In the genomic region with DNA sequence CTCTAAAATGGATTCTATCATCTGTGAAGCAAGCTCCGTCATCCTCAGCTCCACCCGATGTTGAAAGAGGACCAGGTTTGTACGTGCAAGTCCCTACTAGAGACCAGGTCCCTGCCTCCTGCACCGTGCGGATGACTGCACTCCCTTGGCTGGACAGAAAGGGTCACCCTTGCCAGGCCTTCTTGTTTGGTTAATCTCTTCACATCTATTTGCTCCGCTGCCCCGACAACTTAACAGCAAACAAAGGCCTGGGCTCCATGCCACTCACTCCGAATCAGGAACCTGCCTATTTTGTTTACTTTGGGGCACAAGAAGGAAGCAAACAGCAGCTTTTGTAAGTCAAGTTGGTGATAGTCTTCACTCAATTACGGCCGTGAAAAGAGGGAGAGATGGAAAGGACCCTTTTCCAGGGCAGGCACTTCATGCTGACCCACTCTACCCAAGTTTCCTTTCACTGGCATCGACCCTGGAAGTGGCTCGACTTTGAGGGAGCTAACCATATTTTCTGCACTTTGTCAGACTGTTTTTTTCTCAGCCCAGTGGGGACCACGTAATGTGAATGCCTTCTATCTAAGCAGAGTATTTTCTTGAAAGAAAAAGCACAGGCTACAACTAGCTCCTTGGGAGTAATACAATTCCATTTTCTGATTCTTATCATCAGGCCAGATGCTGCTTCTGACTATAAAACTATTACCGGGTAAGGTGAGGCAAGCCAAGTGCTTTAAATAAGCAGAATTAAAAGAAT, we compare ENCODE assay signal across 9 cellular contexts.
DNase-seq lines count a peak whose midpoint lies in the region; ATAC-seq and TF ChIP-seq lines count a peak whose summit lies in the region.
"Had no signal": no experiment of that assay in that cellular context is flagged by ENCODE, and none has a peak within 500 bp of the region (broad histone marks: within the 10 kb centered on the region; RNA-seq: fewer than 3 reads in every experiment).

No MANE protein-coding gene starts in this region.

- H3K79me2 ChIP-seq in neural progenitor cell (ENCODE audit: low read depth) (peaks cover 6% of the 10 kb centered on the region), OCI-LY7 (ENCODE audit: insufficient read depth, low read depth, low read length) (no peaks in the 10 kb centered on the region)

- CTCF ChIA-PET in OCI-LY7 (lab: Charles Lee; ENCODE audit: unreplicated experiment), result interaction anchor here (0.5 kb wide), 1 partner anchor 69 kb away, joined by 4 read pairs; no protein-coding TSS in a partner anchor

- no peaks in the 10 kb centered on the region for H3K9me3 ChIP-seq in neural progenitor cell (ENCODE audit: low read depth)
- no peaks in the 10 kb centered on the region for H3K9me3 ChIP-seq in OCI-LY7 (ENCODE audit: low read length)

- no peak overlapping the region for H3K9ac ChIP-seq in neural progenitor cell

- no TSS peak for BruUV-seq in OCI-LY7 (replicated peaks; lab: Mats Ljungman, UMichigan)

- intact Hi-C loops in OCI-LY7 (cut with micrococcal nuclease; ENCODE audit: unreplicated experiment), result no loop called here

- no peaks in the 10 kb centered on the region for H3K9me2 ChIP-seq in OCI-LY7 (ENCODE audit: insufficient read depth, low read length)

- peaks cover 11% of the 10 kb centered on the region for H3K4me1 Mint-ChIP-seq in neural progenitor cell

- DNase-seq in COLO668 (lab: John Stamatoyannopoulos, UW; ENCODE audit: unreplicated experiment), result peak; percentile 94
- DNase-seq in NCI-H774 (lab: John Stamatoyannopoulos, UW), result peak; percentile 93
- peak; percentile 42 for DNase-seq in fibroblast of gingiva (ENCODE audit: low read depth)
- peak; percentile 77 for DNase-seq in neural progenitor cell (ENCODE audit: low spot score)
- no peak for DNase-seq in NCI-H1436 (lab: John Stamatoyannopoulos, UW)
- DNase-seq in OCI-LY7 (ENCODE audit: low spot score), result no peak
- DNase-seq in H7, result no peak

- no peak overlapping the region for H3K4me3 Mint-ChIP-seq in neural progenitor cell
- H3K4me3 Mint-ChIP-seq: stimulated activated naive CD8-positive, alpha-beta T cell treated with anti-CD3 and anti-CD28 coated beads, Interleukin-15, Interleukin-2, amounts not matched to agents 100 ng/mL and 50 ng/mL, for 24 hours had no signal

- H3K27me3 Mint-ChIP-seq in neural progenitor cell (ENCODE audit: insufficient read depth, low read depth), result no peaks in the 10 kb centered on the region
- H3K27me3 Mint-ChIP-seq: stimulated activated naive CD8-positive, alpha-beta T cell treated with anti-CD3 and anti-CD28 coated beads, Interleukin-15, Interleukin-2, amounts not matched to agents 100 ng/mL and 50 ng/mL, for 24 hours had no signal

- peaks cover 1% of the 10 kb centered on the region for H3K36me3 Mint-ChIP-seq in neural progenitor cell

- H3F3A ChIP-seq in neural progenitor cell (ENCODE audit: low read depth), result peaks cover 7% of the 10 kb centered on the region

- H3K4me2 ChIP-seq in neural progenitor cell, result peak overlapping the region; percentile 22
- no peak overlapping the region for H3K4me2 ChIP-seq in OCI-LY7 (ENCODE audit: low read length)

- H2AFZ ChIP-seq in neural progenitor cell (replicated peaks) (no peak overlapping the region), OCI-LY7 (ENCODE audit: low read length) (no peak overlapping the region)

- no peaks in the 10 kb centered on the region for H3K9me3 Mint-ChIP-seq in neural progenitor cell
- H3K9me3 Mint-ChIP-seq: stimulated activated naive CD8-positive, alpha-beta T cell treated with anti-CD3 and anti-CD28 coated beads, Interleukin-15, Interleukin-2, amounts not matched to agents 100 ng/mL and 50 ng/mL, for 24 hours had no signal

- H4K20me1 ChIP-seq in neural progenitor cell (ENCODE audit: low read depth) (peaks cover 13% of the 10 kb centered on the region), OCI-LY7 (ENCODE audit: insufficient read depth, low read length) (no peaks in the 10 kb centered on the region)

- H3K27me3 ChIP-seq in neural progenitor cell, result no peaks in the 10 kb centered on the region
- H3K27me3 ChIP-seq in H7 (ENCODE audit: control insufficient read depth, insufficient read depth, low read length), result no peaks in the 10 kb centered on the region

- H3K36me3 ChIP-seq in neural progenitor cell (no peaks in the 10 kb centered on the region), OCI-LY7 (ENCODE audit: insufficient read depth, low read length) (peaks cover 10% of the 10 kb centered on the region), H7 (replicated peaks; ENCODE audit: control insufficient read depth, insufficient read depth, low read length) (no peaks in the 10 kb centered on the region; the same call in 1 of the 2 replicates)

- no peak for ATAC-seq in HG03521 (IDR thresholded peaks at IDR 0.05; ENCODE audit: unreplicated experiment)

- H3K4me3 ChIP-seq in neural progenitor cell (no peak overlapping the region), OCI-LY7 (ENCODE audit: low read depth, low read length, poor library complexity, severe bottlenecking) (no peak overlapping the region), H7 (ENCODE audit: insufficient read depth, low read depth, low read length) (no peak overlapping the region)

- peak overlapping the region; percentile 16 for H3K27ac ChIP-seq in neural progenitor cell
- H3K27ac ChIP-seq in OCI-LY7 (ENCODE audit: low read depth, low read length, poor library complexity, severe bottlenecking), result no peak overlapping the region

- H3K4me1 ChIP-seq in neural progenitor cell (peaks cover 17% of the 10 kb centered on the region), OCI-LY7 (ENCODE audit: insufficient read depth, low read length, poor library complexity, severe bottlenecking) (no peaks in the 10 kb centered on the region)

- H3K27ac Mint-ChIP-seq in neural progenitor cell, result peak overlapping the region; percentile 38
- H3K27ac Mint-ChIP-seq: stimulated activated naive CD8-positive, alpha-beta T cell treated with anti-CD3 and anti-CD28 coated beads, Interleukin-15, Interleukin-2, amounts not matched to agents 100 ng/mL and 50 ng/mL, for 24 hours had no signal

- POLR2A ChIA-PET in OCI-LY7 (lab: Charles Lee), result interaction anchor here (1.1 to 1.2 kb wide), 2 partner anchors 13 to 14 kb away, joined by 3 to 4 read pairs; no protein-coding TSS in a partner anchor

- peak; percentile 7 for TF ChIP-seq CTCF in neural progenitor cell (IDR thresholded peaks at IDR 0.05)
- TF ChIP-seq CTCF in OCI-LY7 (conservative IDR thresholded peaks at IDR 0.05; ENCODE audit: low read length), result no peak

Comparison
In these comparisons a context has a peak if more than half of its experiments do, and no peak if none do; other contexts are left out.
1. DNase-seq: peak in COLO668 (single experiment), NCI-H774 (single experiment), fibroblast of gingiva (single experiment) and neural progenitor cell (single experiment); none in NCI-H1436 (single experiment), OCI-LY7 (single experiment) and H7 (single experiment).